28 cellular contexts compared by ENCODE assay signal in genomic region chr2:140355481-140356090, GRCh38.
"Had no signal": no experiment of that assay in that cellular context is flagged by ENCODE, and none has a peak within 500 bp of the region (broad histone marks: within the 10 kb centered on the region; RNA-seq: fewer than 3 reads in every experiment).

No MANE protein-coding gene starts in this region.

- ATAC-seq: foreskin keratinocyte; gastroesophageal sphincter; heart left ventricle; left cardiac atrium; left lung; naive thymus-derived CD4-positive, alpha-beta T cell; pancreas; right lobe of liver; stimulated activated naive CD8-positive, alpha-beta T cell treated with anti-CD3 and anti-CD28 coated beads, Interleukin-15, amount 100 ng/mL, for 72 hours; upper lobe of right lung had no signal

- H3K4me3 ChIP-seq: colonic mucosa, esophagus muscularis mucosa, gastroesophageal sphincter, heart left ventricle, hepatocyte, left lung, pancreas, right lobe of liver, suprapubic skin, transverse colon, upper lobe of right lung, uterus had no signal

- H3K36me3 Mint-ChIP-seq: mesothelial cell of epicardium; naive thymus-derived CD4-positive, alpha-beta T cell had no signal

- H3K27ac Mint-ChIP-seq: dendritic cell treated with granulocyte-macrophage colony-stimulating factor and Interleukin-4, amounts not matched to agents 40 ng/mL and 50 ng/mL, for 4 days; mesothelial cell of epicardium; naive thymus-derived CD4-positive, alpha-beta T cell; nephron; progenitor cell of endocrine pancreas; stimulated activated naive CD8-positive, alpha-beta T cell treated with anti-CD3 and anti-CD28 coated beads, Interleukin-15, amount 100 ng/mL, for 72 hours had no signal

- H3K27me3 Mint-ChIP-seq: dendritic cell treated with granulocyte-macrophage colony-stimulating factor and Interleukin-4, amounts not matched to agents 40 ng/mL and 50 ng/mL, for 4 days; naive thymus-derived CD4-positive, alpha-beta T cell; progenitor cell of endocrine pancreas; stimulated activated naive CD8-positive, alpha-beta T cell treated with anti-CD3 and anti-CD28 coated beads, Interleukin-15, amount 100 ng/mL, for 72 hours had no signal

- H3K27ac ChIP-seq: colonic mucosa, esophagus muscularis mucosa, foreskin keratinocyte, gastroesophageal sphincter, heart left ventricle, hepatocyte, left lung, neutrophil, pancreas, right lobe of liver, suprapubic skin, transverse colon, upper lobe of right lung, uterus had no signal

- H3K4me1 ChIP-seq: colonic mucosa, esophagus muscularis mucosa, foreskin keratinocyte, gastroesophageal sphincter, heart left ventricle, left lung, pancreas, right lobe of liver, suprapubic skin, transverse colon, upper lobe of right lung, uterus had no signal

- H3K4me3 Mint-ChIP-seq: dendritic cell treated with granulocyte-macrophage colony-stimulating factor and Interleukin-4, amounts not matched to agents 40 ng/mL and 50 ng/mL, for 4 days; mesothelial cell of epicardium; naive thymus-derived CD4-positive, alpha-beta T cell; nephron; stimulated activated naive CD8-positive, alpha-beta T cell treated with anti-CD3 and anti-CD28 coated beads, Interleukin-15, amount 100 ng/mL, for 72 hours had no signal

- H3K36me3 ChIP-seq: colonic mucosa, esophagus muscularis mucosa, gastroesophageal sphincter, heart left ventricle, left lung, neutrophil, pancreas, right lobe of liver, suprapubic skin, transverse colon, upper lobe of right lung, uterus had no signal

- H3K79me2 ChIP-seq: hepatocyte had no signal

- H3K9me3 ChIP-seq: colonic mucosa, esophagus muscularis mucosa, gastroesophageal sphincter, heart left ventricle, left lung, neutrophil, pancreas, right lobe of liver, suprapubic skin, transverse colon, upper lobe of right lung, uterus had no signal

- H3K4me1 Mint-ChIP-seq: naive thymus-derived CD4-positive, alpha-beta T cell; nephron; stimulated activated naive CD8-positive, alpha-beta T cell treated with anti-CD3 and anti-CD28 coated beads, Interleukin-15, amount 100 ng/mL, for 72 hours had no signal

- H2AFZ ChIP-seq: hepatocyte had no signal

- DNase-seq: colonic mucosa; effector CD8-positive, alpha-beta T cell; foreskin keratinocyte; heart left ventricle; left cardiac atrium; left lung; mesenchymal stem cell; naive thymus-derived CD4-positive, alpha-beta T cell; pancreas; right lobe of liver; small intestine; stimulated activated CD4-positive, alpha-beta T cell treated with anti-CD3 and anti-CD28 coated beads, Interleukin-15, amount 100 ng/mL, for 24 hours; stimulated activated CD4-positive, alpha-beta T cell treated with anti-CD3 and anti-CD28 coated beads, Interleukin-2, amount 100 ng/mL, for 48 hours; stimulated activated CD8-positive, alpha-beta memory T cell treated with anti-CD3 and anti-CD28 coated beads, Interleukin-4, amount 100 ng/mL, for 48 hours; stimulated activated naive CD4-positive, alpha-beta T cell; stimulated activated naive CD8-positive, alpha-beta T cell treated with anti-CD3 and anti-CD28 coated beads, Interleukin-15, amount 100 ng/mL, for 72 hours; transverse colon; upper lobe of right lung; uterus had no signal

- H3K4me2 ChIP-seq: hepatocyte had no signal

- H3K9me3 Mint-ChIP-seq: dendritic cell treated with granulocyte-macrophage colony-stimulating factor and Interleukin-4, amounts not matched to agents 40 ng/mL and 50 ng/mL, for 4 days; nephron had no signal

- H3K27me3 ChIP-seq: colonic mucosa, esophagus muscularis mucosa, foreskin keratinocyte, gastroesophageal sphincter, heart left ventricle, hepatocyte, left lung, neutrophil, pancreas, right lobe of liver, suprapubic skin, transverse colon, upper lobe of right lung, uterus had no signal
